18 cellular contexts compared by ENCODE assay signal in genomic region chr7:142992427-142992826, GRCh38. TPM values are rescaled to one million over a fixed set of nuclear protein-coding genes. Genes with fewer than 3 reads are reported as not detected.
A peak's percentile ranks its signal among the peaks of the same experiment; 100 is the strongest.
DNase-seq lines count a peak whose midpoint lies in the region; TF ChIP-seq lines count a peak whose summit lies in the region.
"Had no signal": no experiment of that assay in that cellular context is flagged by ENCODE, and none has a peak within 500 bp of the region (broad histone marks: within the 10 kb centered on the region; RNA-seq: fewer than 3 reads in every experiment).

No MANE protein-coding gene starts in this region.

- CTCF ChIA-PET in mammary epithelial cell (lab: Charles Lee; ENCODE audit: low non-redundant PET), result no interaction called here
- CTCF ChIA-PET in MCF 10A (lab: Yijun Ruan, JAX), result interaction anchor here (0.7 to 3.4 kb wide), 7 partner anchors 10 to 223 kb away, joined by 3 to 48 read pairs (median 6); no protein-coding TSS in a partner anchor

- H2AFZ ChIP-seq in mammary epithelial cell (ENCODE audit: low read depth, low read length), result peak overlapping the region; percentile 44

- WGBS in mammary epithelial cell (ENCODE audit: low coverage, missing lambda C conversion rate), result 0% methylated on average over 3 of the region's 3 CpGs

- H3K4me3 ChIP-seq in mammary epithelial cell (replicated peaks in 1 of 3; ENCODE audit: insufficient read depth in 1 of 3, low read depth in 2 of 3, low read length in 3 of 3) (no peak overlapping the region), skeletal muscle satellite cell (ENCODE audit: low read length) (peak overlapping the region; percentile 8)

- POLR2A ChIA-PET in MCF 10A (lab: Yijun Ruan, JAX), result interaction anchor here (0.9 to 1.4 kb wide), 2 partner anchors 10 to 165 kb away, joined by 3 to 4 read pairs; no protein-coding TSS in a partner anchor

- no peak overlapping the region for H3K27ac Mint-ChIP-seq in MCF 10A (ENCODE audit: low read depth, unreplicated experiment)
- H3K27ac Mint-ChIP-seq: CD4-positive, CD25-positive, alpha-beta regulatory T cell had no signal

- BruUV-seq in mammary epithelial cell (replicated peaks; lab: Mats Ljungman, UMichigan), result no TSS peak
- no TSS peak for BruUV-seq in MCF 10A (replicated peaks; lab: Mats Ljungman, UMichigan)

- H3K27me3 Mint-ChIP-seq in MCF 10A (ENCODE audit: insufficient read depth, unreplicated experiment), result peaks cover 39% of the 10 kb centered on the region

- H3K4me2 ChIP-seq in mammary epithelial cell (ENCODE audit: insufficient read depth, low read depth, low read length), result no peak overlapping the region
- H3K4me2 ChIP-seq in skeletal muscle satellite cell (ENCODE audit: low read length), result peak overlapping the region; percentile 34

- H3K36me3 Mint-ChIP-seq in MCF 10A (ENCODE audit: insufficient read depth, unreplicated experiment), result no peaks in the 10 kb centered on the region
- H3K36me3 Mint-ChIP-seq: CD4-positive, CD25-positive, alpha-beta regulatory T cell had no signal

- no peak overlapping the region for H3K27ac ChIP-seq in mammary epithelial cell (ENCODE audit: insufficient read depth, low read depth, low read length)

- no peak for TF ChIP-seq CTCF in mammary epithelial cell (conservative IDR thresholded peaks at IDR 0.05 in 1 of 2, IDR thresholded peaks at IDR 0.05 in 1 of 2; ENCODE audit: extremely low read depth in 1 of 2, insufficient read depth in 1 of 2, low read depth in 1 of 2, low read length in 2 of 2)
- TF ChIP-seq CTCF in MCF 10A (IDR thresholded peaks at IDR 0.05; ENCODE audit: unreplicated experiment), result no peak

- no peaks in the 10 kb centered on the region for H3K9me3 Mint-ChIP-seq in MCF 10A (ENCODE audit: unreplicated experiment)

- H3K27me3 ChIP-seq in mammary epithelial cell (ENCODE audit: insufficient read depth, low read length), result no peaks in the 10 kb centered on the region
- peaks cover 2% of the 10 kb centered on the region for H3K27me3 ChIP-seq in skeletal muscle satellite cell (ENCODE audit: control insufficient read depth, insufficient read depth, low read length)

- H3K4me1 ChIP-seq in mammary epithelial cell (ENCODE audit: insufficient read depth, low read length) (no peaks in the 10 kb centered on the region), skeletal muscle satellite cell (ENCODE audit: control insufficient read depth, insufficient read depth, low read length) (no peaks in the 10 kb centered on the region)

- no peaks in the 10 kb centered on the region for H3K9me3 ChIP-seq in mammary epithelial cell (replicated peaks; ENCODE audit: insufficient read depth, low read length)
- H3K9me3 ChIP-seq in skeletal muscle satellite cell (replicated peaks; ENCODE audit: low read length), result no peaks in the 10 kb centered on the region

- no peaks in the 10 kb centered on the region for H3K79me2 ChIP-seq in mammary epithelial cell (ENCODE audit: insufficient read depth, low read length)

- H3K9ac ChIP-seq in mammary epithelial cell (ENCODE audit: insufficient read depth, low read length) (no peak overlapping the region), skeletal muscle satellite cell (ENCODE audit: low read depth, low read length) (no peak overlapping the region)

- H3K4me1 Mint-ChIP-seq in MCF 10A (ENCODE audit: insufficient read depth, unreplicated experiment), result no peaks in the 10 kb centered on the region
- H3K4me1 Mint-ChIP-seq: CD4-positive, CD25-positive, alpha-beta regulatory T cell had no signal

- in situ Hi-C loops in mammary epithelial cell (cut with MboI; ENCODE audit: low sequenced_read_pairs in 2 of 2), result no loop called here

- no peaks in the 10 kb centered on the region for H4K20me1 ChIP-seq in mammary epithelial cell (ENCODE audit: insufficient read depth, low read length)

- intact Hi-C loops in mammary epithelial cell (cut with micrococcal nuclease) (no loop called here), MCF 10A (cut with micrococcal nuclease) (no loop called here), posterior vena cava (cut with DNase I) (loop anchor here in 1 of 2 donors (10.0 kb wide), 1 partner anchor 128 kb away; no protein-coding TSS in a partner anchor)

- dilution Hi-C loops in mammary epithelial cell (cut with HindIII; ENCODE audit: low sequenced_read_pairs), result no loop called here

- H3K36me3 ChIP-seq in mammary epithelial cell (ENCODE audit: insufficient read depth, low read length) (no peaks in the 10 kb centered on the region), skeletal muscle satellite cell (ENCODE audit: insufficient read depth, low read length) (no peaks in the 10 kb centered on the region)

- H3K4me3 Mint-ChIP-seq in MCF 10A (ENCODE audit: unreplicated experiment), result no peak overlapping the region
- H3K4me3 Mint-ChIP-seq: CD4-positive, CD25-positive, alpha-beta regulatory T cell had no signal

- no peak for DNase-seq in mammary epithelial cell
- DNase-seq in MCF 10A (ENCODE audit: unreplicated experiment), result no peak
- peak; percentile 1 for DNase-seq in OCI-M1 (lab: John Stamatoyannopoulos, UW)
- DNase-seq in fibroblast of gingiva (ENCODE audit: low read depth), result peak; percentile 21
- no peak for DNase-seq in NCI-H526 (lab: John Stamatoyannopoulos, UW)
- no peak for DNase-seq in posterior vena cava (ENCODE audit: low spot score)
- DNase-seq in Kasumi-1 (lab: John Stamatoyannopoulos, UW), result no peak
- DNase-seq: 8988T; Calu3; CD4-positive, CD25-positive, alpha-beta regulatory T cell; DMS79 treated with DMSO at 0.1 percent for 48 hours; GF-D8; KG1; NCI-H1930; NCI-H2171 treated with DMSO at 0.1 percent for 48 hours had no signal

RNA-seq across cellular contexts. Expression of gene KEL, which starts 30.3 kb away (rescaled TPM):
- total RNA-seq in mammary epithelial cell, result not detected
- polyA plus RNA-seq in mammary epithelial cell, result 0.14 TPM
- not detected for polyA minus RNA-seq in mammary epithelial cell
- total RNA-seq in MCF 10A (2022), result not detected in 2 replicates
- 0.22 TPM in 1 of 2 replicates, not detected in the other for total RNA-seq in skeletal muscle satellite cell (2012; rRNA removed)
- 1 to 10 TPM in 1 of 2 donors, under 1 TPM in 1; 0.67 to 1.2 TPM for total RNA-seq in posterior vena cava
- total RNA-seq: Calu3 had no signal
- polyA plus RNA-seq: CD4-positive, CD25-positive, alpha-beta regulatory T cell had no signal

RNA-seq across cellular contexts. Expression of gene OR9A2, which starts 34.5 kb away (rescaled TPM):
- total RNA-seq in mammary epithelial cell (not detected), MCF 10A (2022) (not detected in 2 replicates), posterior vena cava (not detected)
- polyA plus RNA-seq in mammary epithelial cell, result not detected
- not detected for polyA minus RNA-seq in mammary epithelial cell
- total RNA-seq in skeletal muscle satellite cell (2012; rRNA removed), result 0.22 TPM in 1 of 2 replicates, not detected in the other
- total RNA-seq: Calu3; CD4-positive, CD25-positive, alpha-beta regulatory T cell; H4; NCI-H460 had no signal
- polyA plus RNA-seq: CD4-positive, CD25-positive, alpha-beta regulatory T cell had no signal

RNA-seq across cellular contexts. Expression of gene LLCFC1, which starts 53.1 kb away (rescaled TPM):
- not detected for total RNA-seq in mammary epithelial cell
- not detected for polyA plus RNA-seq in mammary epithelial cell
- not detected for polyA minus RNA-seq in mammary epithelial cell
- total RNA-seq in MCF 10A (2022), result not detected in 2 replicates
- total RNA-seq in skeletal muscle satellite cell (2012; rRNA removed), result not detected in 2 replicates
- total RNA-seq in posterior vena cava, result not detected
- total RNA-seq: Calu3; CD4-positive, CD25-positive, alpha-beta regulatory T cell; H4; NCI-H460 had no signal
- polyA plus RNA-seq: CD4-positive, CD25-positive, alpha-beta regulatory T cell had no signal

RNA-seq across cellular contexts. Expression of gene TRPV5, which starts 58.9 kb away (rescaled TPM):
- total RNA-seq in mammary epithelial cell, result not detected
- polyA plus RNA-seq in mammary epithelial cell, result not detected
- not detected for polyA minus RNA-seq in mammary epithelial cell
- total RNA-seq in MCF 10A (2022), result not detected in 2 replicates
- not detected in 2 replicates for total RNA-seq in skeletal muscle satellite cell (2012; rRNA removed)
- total RNA-seq in posterior vena cava, result not detected
- total RNA-seq: Calu3; CD4-positive, CD25-positive, alpha-beta regulatory T cell; H4; NCI-H460 had no signal
- polyA plus RNA-seq: CD4-positive, CD25-positive, alpha-beta regulatory T cell had no signal

RNA-seq across cellular contexts. Expression of gene OR6V1, which starts 59.7 kb away (rescaled TPM):
- not detected for total RNA-seq in mammary epithelial cell
- polyA plus RNA-seq in mammary epithelial cell, result not detected
- not detected for polyA minus RNA-seq in mammary epithelial cell
- not detected in 2 replicates for total RNA-seq in MCF 10A (2022)
- not detected in 2 replicates for total RNA-seq in skeletal muscle satellite cell (2012; rRNA removed)
- not detected for total RNA-seq in posterior vena cava
- total RNA-seq: Calu3; CD4-positive, CD25-positive, alpha-beta regulatory T cell; H4; NCI-H460 had no signal
- polyA plus RNA-seq: CD4-positive, CD25-positive, alpha-beta regulatory T cell had no signal

Comparison
In these comparisons a context has a peak if more than half of its experiments do, and no peak if none do; other contexts are left out.
1. DNase-seq: peak in OCI-M1 (single experiment) and fibroblast of gingiva (single experiment); none in mammary epithelial cell (single experiment), MCF 10A (single experiment), NCI-H526 (0 of 2), posterior vena cava (single experiment) and Kasumi-1 (0 of 2).